ENCODE assay signal across 7 cellular contexts in genomic region chr17:65557349-65558310, GRCh38. TPM values are rescaled to one million over a fixed set of nuclear protein-coding genes. Genes with fewer than 3 reads are reported as not detected.
A peak's percentile ranks its signal among the peaks of the same experiment; 100 is the strongest.
DNase-seq lines count a peak whose midpoint lies in the region; ATAC-seq and TF ChIP-seq lines count a peak whose summit lies in the region.

No MANE protein-coding gene starts in this region.

- H3K27ac ChIP-seq in GM23338 (ENCODE audit: low read depth) = no peak overlapping the region
- H3K27ac ChIP-seq in smooth muscle cell (ENCODE audit: low read depth) = no peak overlapping the region

- 55% methylated on average over 21 of the region's 21 CpGs for WGBS in smooth muscle cell (ENCODE audit: low lambda C conversion rate)

- H3K4me1 ChIP-seq in GM23338 (ENCODE audit: insufficient read depth) (peaks cover 26% of the 10 kb centered on the region), smooth muscle cell (ENCODE audit: low read depth) (peaks cover 19% of the 10 kb centered on the region)

- H4K20me1 ChIP-seq in GM23338 (replicated peaks; ENCODE audit: insufficient read depth) = peaks cover 34% of the 10 kb centered on the region
- H4K20me1 ChIP-seq in smooth muscle cell (ENCODE audit: low read depth) = no peaks in the 10 kb centered on the region

- H3K4me3 ChIP-seq in GM23338 (peak overlapping the region; percentile 98), fibroblast of pulmonary artery (replicated peaks; ENCODE audit: low read depth, low read length) (peak overlapping the region; percentile 27), smooth muscle cell (peak overlapping the region; percentile 95)

- H3K9me3 Mint-ChIP-seq in GM23338 = peaks cover 6% of the 10 kb centered on the region; the same call in 1 of the 3 replicates

- TF ChIP-seq CTCF in GM23338 (conservative IDR thresholded peaks at IDR 0.05; ENCODE audit: low read depth in 2 of 2) (no peak), fibroblast of pulmonary artery (IDR thresholded peaks at IDR 0.05; ENCODE audit: low read length, missing control alignments) (no peak), smooth muscle cell (IDR thresholded peaks at IDR 0.05; ENCODE audit: borderline replicate concordance, insufficient read depth, poor library complexity, severe bottlenecking) (no peak)

- H3K4me1 Mint-ChIP-seq in GM23338 = peaks cover 14% of the 10 kb centered on the region

- H3K36me3 Mint-ChIP-seq in GM23338 (ENCODE audit: low read depth) = peaks cover 10% of the 10 kb centered on the region

- H3K9ac ChIP-seq in smooth muscle cell (ENCODE audit: low read depth) = no peak overlapping the region

- no peak overlapping the region for H2AFZ ChIP-seq in GM23338
- H2AFZ ChIP-seq in smooth muscle cell (ENCODE audit: low read depth) = no peak overlapping the region

- no peak overlapping the region for H3K4me3 Mint-ChIP-seq in GM23338

- H3K9me3 ChIP-seq in smooth muscle cell (replicated peaks; ENCODE audit: low read depth) = no peaks in the 10 kb centered on the region

- no peaks in the 10 kb centered on the region for H3K9me2 ChIP-seq in GM23338 (ENCODE audit: insufficient read depth)

- H3K27me3 ChIP-seq in GM23338 (ENCODE audit: insufficient read depth) (peaks cover 8% of the 10 kb centered on the region), smooth muscle cell (ENCODE audit: low read depth) (no peaks in the 10 kb centered on the region)

- H3K4me2 ChIP-seq in GM23338 (no peak overlapping the region; the same call in 1 of the 2 replicates), smooth muscle cell (no peak overlapping the region)

- H3K79me2 ChIP-seq in GM23338 (replicated peaks; ENCODE audit: insufficient read depth) (no peaks in the 10 kb centered on the region; the same call in none of the 2 replicates), smooth muscle cell (ENCODE audit: low read depth) (peaks cover 33% of the 10 kb centered on the region)

- peaks cover 3% of the 10 kb centered on the region for H3K27me3 Mint-ChIP-seq in GM23338 (ENCODE audit: insufficient read depth, low read depth, poor library complexity)

- DNase-seq in GM23338 (ENCODE audit: low spot score) (no peak), T-helper 2 cell (peak in 3 of 5 experiments; percentile 31 to 82 (median 41)), fibroblast of pulmonary artery (ENCODE audit: low read depth) (peak; percentile 31), smooth muscle cell (lab: John Stamatoyannopoulos, UW; ENCODE audit: unreplicated experiment) (no peak), NCI-H526 (lab: John Stamatoyannopoulos, UW) (no peak), UCSD-AML1 (lab: John Stamatoyannopoulos, UW; ENCODE audit: unreplicated experiment) (no peak), NCI-H2081 (lab: John Stamatoyannopoulos, UW) (no peak)

- H3F3A ChIP-seq in GM23338 (replicated peaks; ENCODE audit: low read depth) (peaks cover 9% of the 10 kb centered on the region), smooth muscle cell (ENCODE audit: low read depth) (peaks cover 25% of the 10 kb centered on the region)

- peaks cover 13% of the 10 kb centered on the region; the same call in 1 of the 2 replicates for H3K36me3 ChIP-seq in GM23338 (ENCODE audit: insufficient read depth)
- no peaks in the 10 kb centered on the region for H3K36me3 ChIP-seq in smooth muscle cell (ENCODE audit: low read depth)

- ATAC-seq in GM23338 = no peak

- no peak overlapping the region for H3K27ac Mint-ChIP-seq in GM23338

TF ChIP-seq in GM23338, 12 proteins besides CTCF, POLR2A, EP300 and RAD21:
- TF ChIP-seq ZNF331 (CRISPR knock-in tag; IDR thresholded peaks at IDR 0.05; ENCODE audit: low read depth) = no peak
- no peak for TF ChIP-seq EZH2 (IDR thresholded peaks at IDR 0.05; ENCODE audit: low read depth, unreplicated experiment)
- no peak for TF ChIP-seq STAT1 (IDR thresholded peaks at IDR 0.05; ENCODE audit: unreplicated experiment)
- TF ChIP-seq JUNB (IDR thresholded peaks at IDR 0.05; ENCODE audit: unreplicated experiment) = no peak
- no peak for TF ChIP-seq REST (IDR thresholded peaks at IDR 0.05; ENCODE audit: unreplicated experiment)
TF ChIP-seq in GM23338: peak in this region for 0.

RNA-seq across cellular contexts. Expression of gene AXIN2, which starts 3.8 kb away (rescaled TPM):
- 28.2 and 32.7 TPM in 2 replicates for total RNA-seq in GM23338 (2014; rRNA removed; shearing (Covaris generic))
- 8.0 and 9.4 TPM in 2 replicates for polyA plus RNA-seq in GM23338 (2016; fragmentation: Nextera tagmentation; extraction: Ambion mirVana)
- total RNA-seq in smooth muscle cell = 14.2 and 20.1 TPM in 2 replicates
- 13.8 and 14.5 TPM in 2 replicates for polyA plus RNA-seq in smooth muscle cell

Comparison
In these comparisons a context has a peak if more than half of its experiments do, and no peak if none do; other contexts are left out.
1. DNase-seq: peak in T-helper 2 cell (3 of 5) and fibroblast of pulmonary artery (single experiment); none in GM23338 (single experiment), smooth muscle cell (single experiment), NCI-H526 (0 of 2), UCSD-AML1 (single experiment) and NCI-H2081 (0 of 2).
2. H3K4me3 ChIP-seq: peak in every context shown above with its lines; median percentile 98 in GM23338; 95 in smooth muscle cell; 27 in fibroblast of pulmonary artery.